In genomic region chr9:125593581-125593980, GRCh38 we compare ENCODE assay signal across 28 cellular contexts.
DNase-seq lines count a peak whose midpoint lies in the region; ATAC-seq, FAIRE-seq and TF ChIP-seq lines count a peak whose summit lies in the region.
"Had no signal": no experiment of that assay in that cellular context is flagged by ENCODE, and none has a peak within 500 bp of the region (broad histone marks: within the 10 kb centered on the region; RNA-seq: fewer than 3 reads in every experiment).

No MANE protein-coding gene starts in this region.

- H3K4me1 ChIP-seq in mucosa of descending colon (ENCODE audit: low read depth) (peaks cover 10% of the 10 kb centered on the region), HAP-1 (no peaks in the 10 kb centered on the region; the same call in 1 of the 2 replicates)

- peaks cover 12% of the 10 kb centered on the region in 2 donors for H3K36me3 Mint-ChIP-seq in CD14-positive monocyte

- peak; percentile 36 for ATAC-seq in mucosa of descending colon
- ATAC-seq: activated CD4-positive, CD25-positive, alpha-beta regulatory T cell treated with anti-CD3 and anti-CD28 coated beads, Interleukin-2, amount 50 U/mL, for 24 hours; activated CD8-positive, alpha-beta T cell treated with anti-CD3 and anti-CD28 coated beads, Interleukin-2, amount 10 ng/mL, durations not matched to agents 7 days and 5 days had no signal

- H3K9me3 ChIP-seq in mucosa of descending colon (no peaks in the 10 kb centered on the region), HAP-1 (no peaks in the 10 kb centered on the region)

- no peak overlapping the region for H3K4me3 ChIP-seq in bronchial epithelial cell (ENCODE audit: low read depth, low read length)
- no peak overlapping the region for H3K4me3 ChIP-seq in mucosa of descending colon
- no peak overlapping the region for H3K4me3 ChIP-seq in HAP-1
- H3K4me3 ChIP-seq: coronary artery, skin epidermis had no signal

- in situ Hi-C loops in HAP-1 (cut with MboI; ENCODE audit: low sequenced_read_pairs): no loop called here

- H3K36me3 ChIP-seq in bronchial epithelial cell (ENCODE audit: control insufficient read depth, insufficient read depth, low read length) (no peaks in the 10 kb centered on the region), mucosa of descending colon (ENCODE audit: low read depth) (no peaks in the 10 kb centered on the region), HAP-1 (replicated peaks) (no peaks in the 10 kb centered on the region)

- H3K4me1 Mint-ChIP-seq in CD14-positive monocyte: peaks cover 15% of the 10 kb centered on the region
- H3K4me1 Mint-ChIP-seq: activated naive CD4-positive, alpha-beta T cell treated with anti-CD3 and anti-CD28 coated beads, Interleukin-2, amount 10 ng/mL, durations not matched to agents 7 days and 5 days had no signal

- TF ChIP-seq CTCF in CD14-positive monocyte (IDR thresholded peaks at IDR 0.05) (no peak), bronchial epithelial cell (IDR thresholded peaks at IDR 0.05; ENCODE audit: insufficient read depth, low read length, severe bottlenecking) (no peak), mucosa of descending colon (IDR thresholded peaks at IDR 0.05) (no peak)

- H3K27me3 Mint-ChIP-seq in CD14-positive monocyte (ENCODE audit: low read depth in 3 of 3): peaks cover 0 to 2% (median 0%) of the 10 kb centered on the region in 3 donors
- H3K27me3 Mint-ChIP-seq: activated naive CD4-positive, alpha-beta T cell treated with anti-CD3 and anti-CD28 coated beads, Interleukin-2, amount 10 ng/mL, durations not matched to agents 7 days and 5 days; CD8-positive, alpha-beta memory T cell; memory B cell had no signal

- FAIRE-seq in bronchial epithelial cell (lab: Jason Lieb, UNC) (no peak), urothelium cell line (lab: Jason Lieb, UNC) (no peak)

- no peak overlapping the region for H3K4me3 Mint-ChIP-seq in CD14-positive monocyte
- H3K4me3 Mint-ChIP-seq: activated CD8-positive, alpha-beta T cell treated with anti-CD3 and anti-CD28 coated beads, Interleukin-2, amount 10 ng/mL, durations not matched to agents 7 days and 5 days; activated naive CD4-positive, alpha-beta T cell treated with anti-CD3 and anti-CD28 coated beads, Interleukin-2, amount 10 ng/mL, durations not matched to agents 7 days and 5 days; CD8-positive, alpha-beta memory T cell; HFFc6; memory B cell; nephron had no signal

- H3K27ac Mint-ChIP-seq in CD14-positive monocyte: peak overlapping the region in 6 of 7 donors; percentile 9 to 61 (median 24)
- H3K27ac Mint-ChIP-seq: activated CD8-positive, alpha-beta T cell treated with anti-CD3 and anti-CD28 coated beads, Interleukin-2, amount 10 ng/mL, durations not matched to agents 7 days and 5 days; activated naive CD4-positive, alpha-beta T cell treated with anti-CD3 and anti-CD28 coated beads, Interleukin-2, amount 10 ng/mL, durations not matched to agents 7 days and 5 days; HFFc6; memory B cell; nephron had no signal

- no peaks in the 10 kb centered on the region for H3K27me3 ChIP-seq in bronchial epithelial cell (ENCODE audit: control insufficient read depth, insufficient read depth, low read length)
- no peaks in the 10 kb centered on the region for H3K27me3 ChIP-seq in HAP-1 (ENCODE audit: low read depth)

- peaks cover 0 to 3% (median 0%) of the 10 kb centered on the region in 7 donors for H3K9me3 Mint-ChIP-seq in CD14-positive monocyte
- H3K9me3 Mint-ChIP-seq: activated naive CD4-positive, alpha-beta T cell treated with anti-CD3 and anti-CD28 coated beads, Interleukin-2, amount 10 ng/mL, durations not matched to agents 7 days and 5 days; CD8-positive, alpha-beta memory T cell; HFFc6; memory B cell; nephron had no signal

- intact Hi-C loops in CD14-positive monocyte (cut with micrococcal nuclease) (no loop called here), mucosa of descending colon (cut with DNase I, micrococcal nuclease) (no loop called here)

- DNase-seq in CD14-positive monocyte (ENCODE audit: low spot score) (no peak), KG1 (lab: John Stamatoyannopoulos, UW) (peak; percentile 2), bronchial epithelial cell (ENCODE audit: low read depth) (peak; percentile 18), mucosa of descending colon (no peak), urothelium cell line (ENCODE audit: low spot score) (no peak), HUDEP-2 (lab: John Stamatoyannopoulos, UW; ENCODE audit: unreplicated experiment in 76 of 76) (no peak), NAMALWA (ENCODE audit: low spot score) (no peak), HAP-1 (ENCODE audit: low spot score in 2 of 2) (no peak)
- DNase-seq: activated CD8-positive, alpha-beta T cell treated with anti-CD3 and anti-CD28 coated beads, Interleukin-2, amount 10 ng/mL, durations not matched to agents 7 days and 5 days; activated naive CD4-positive, alpha-beta T cell treated with anti-CD3 and anti-CD28 coated beads, Interleukin-2, amount 10 ng/mL, durations not matched to agents 7 days and 5 days; activated T-cell treated with anti-CD3 and anti-CD28 coated beads, Interleukin-2, amount 50 U/mL, for 48 hours; CD8-positive, alpha-beta memory T cell; DMS79 treated with DMSO at 0.1 percent for 48 hours; foreskin fibroblast; HFFc6; hippocampal formation; IMR-90; islet precursor cell; NCI-H1048; NCI-H2029 treated with DMSO at 0.1 percent for 48 hours; NCI-H524 treated with DMSO at 0.1 percent for 48 hours; SHP77 treated with DMSO at 0.1 percent for 48 hours; stimulated activated CD4-positive, alpha-beta T cell treated with anti-CD3 and anti-CD28 coated beads, Interleukin-2, amount 100 ng/mL, for 48 hours had no signal

Comparison
In these comparisons a context has a peak if more than half of its experiments do, and no peak if none do; other contexts are left out.
1. DNase-seq: peak in KG1 (single experiment) and bronchial epithelial cell (single experiment); none in CD14-positive monocyte (single experiment), mucosa of descending colon (0 of 3), urothelium cell line (single experiment), HUDEP-2 (0 of 76), NAMALWA (single experiment) and HAP-1 (0 of 2).